In the genomic region with DNA sequence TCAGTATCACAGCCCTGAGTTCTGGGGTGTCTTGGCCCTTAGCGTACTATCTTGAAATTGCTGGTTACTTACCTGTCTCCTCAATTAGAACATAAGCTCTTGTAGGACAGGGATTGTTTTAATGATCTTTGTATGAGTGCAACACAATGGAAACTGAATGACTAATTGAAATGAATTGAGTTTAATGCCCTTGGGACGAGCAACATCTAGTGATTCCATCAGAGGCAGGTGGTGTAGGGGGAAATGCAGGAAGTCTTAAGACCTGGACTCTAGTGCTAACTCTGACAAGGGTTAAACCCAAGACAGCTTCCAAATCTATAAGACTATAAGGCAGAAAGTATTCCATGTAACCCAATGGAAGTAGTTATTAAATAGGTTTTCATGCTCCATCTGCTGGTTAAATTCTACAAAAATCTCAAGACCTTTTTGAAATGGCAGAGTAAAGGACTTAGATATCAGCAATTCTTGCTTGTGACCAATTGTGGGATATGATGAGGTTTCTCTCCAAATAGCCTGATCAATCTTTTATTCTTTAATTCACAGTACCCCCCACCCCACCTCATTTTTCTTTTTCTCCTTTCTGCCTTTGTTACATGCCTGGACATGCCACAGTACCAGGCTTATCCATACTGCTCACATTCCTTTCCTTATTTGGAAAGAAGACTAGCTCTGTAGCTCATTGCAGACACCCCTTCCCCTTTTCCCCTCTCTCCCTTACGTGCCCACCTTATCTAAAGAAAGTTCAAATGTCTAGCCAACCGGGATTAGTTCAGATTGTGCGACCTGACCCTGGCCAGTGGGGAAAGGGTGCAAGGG, we compare ENCODE assay signal across 14 cellular contexts.
DNase-seq lines count a peak whose midpoint lies in the region; ATAC-seq and TF ChIP-seq lines count a peak whose summit lies in the region.
"Had no signal": no experiment of that assay in that cellular context is flagged by ENCODE, and none has a peak within 500 bp of the region (broad histone marks: within the 10 kb centered on the region; RNA-seq: fewer than 3 reads in every experiment).

No MANE protein-coding gene starts in this region.

- peaks cover 24% of the 10 kb centered on the region for H3K9me2 ChIP-seq in GM23338 (ENCODE audit: insufficient read depth)

- peak overlapping the region; percentile 97 for H4K91ac ChIP-seq in trophoblast cell (ENCODE audit: low read depth, low read length)

- H3K23ac ChIP-seq in trophoblast cell (ENCODE audit: low read length) = no peak overlapping the region

- no peak overlapping the region for H3K4me3 Mint-ChIP-seq in GM23338
- H3K4me3 Mint-ChIP-seq: activated naive CD8-positive, alpha-beta T cell treated with anti-CD3 and anti-CD28 coated beads, Interleukin-2, amount 50 U/mL, for 24 hours; T-cell had no signal

- peak overlapping the region; percentile 79 for H2AK5ac ChIP-seq in trophoblast cell (ENCODE audit: low read length)

- H3K79me2 ChIP-seq in GM23338 (replicated peaks; ENCODE audit: insufficient read depth) (no peaks in the 10 kb centered on the region), trophoblast cell (ENCODE audit: control insufficient read depth, insufficient read depth, low read length, poor library complexity) (peaks cover 3% of the 10 kb centered on the region)

- H4K20me1 ChIP-seq in GM23338 (replicated peaks; ENCODE audit: insufficient read depth) = no peaks in the 10 kb centered on the region

- H3K36me3 ChIP-seq in GM23338 (ENCODE audit: insufficient read depth) (no peaks in the 10 kb centered on the region), trophoblast cell (ENCODE audit: control insufficient read depth in 1 of 2, insufficient read depth in 2 of 2, low read length in 2 of 2) (peaks cover 0 to 5% of the 10 kb centered on the region in 2 experiments), tibial artery (no peaks in the 10 kb centered on the region)
- H3K36me3 ChIP-seq: pancreas, transverse colon had no signal

- peak overlapping the region; percentile 93 for H3K14ac ChIP-seq in trophoblast cell (ENCODE audit: low read length)

- DNase-seq in GM23338 (ENCODE audit: low spot score) (peak; percentile 6), RPMI7951 (ENCODE audit: low read depth) (peak; percentile 66), fibroblast of gingiva (ENCODE audit: low read depth) (peak; percentile 34), trophoblast cell (peak in 1 of 2 donors; percentile 36), NCI-H510A treated with DMSO at 0.1 percent for 48 hours (lab: John Stamatoyannopoulos, UW) (no peak), tibial artery (no peak)
- DNase-seq: activated naive CD8-positive, alpha-beta T cell treated with anti-CD3 and anti-CD28 coated beads, Interleukin-2, amount 50 U/mL, for 24 hours; left cardiac atrium; MM.1S; NCI-H526 treated with DMSO at 0.1 percent for 48 hours; pancreas; T-cell; transverse colon had no signal

- no peak overlapping the region for H3K4me2 ChIP-seq in GM23338
- no peak overlapping the region for H3K4me2 ChIP-seq in trophoblast cell (ENCODE audit: low read length)

- intact Hi-C loops in tibial artery (cut with DNase I; ENCODE audit: low total_unique reads) = no loop called here

- peaks cover 10% of the 10 kb centered on the region; the same call in 2 of the 3 replicates for H3K9me3 Mint-ChIP-seq in GM23338
- H3K9me3 Mint-ChIP-seq: activated naive CD8-positive, alpha-beta T cell treated with anti-CD3 and anti-CD28 coated beads, Interleukin-2, amount 50 U/mL, for 24 hours; T-cell had no signal

- H2BK5ac ChIP-seq in trophoblast cell (ENCODE audit: low read depth, low read length, poor library complexity) = peak overlapping the region; percentile 84

- ATAC-seq in GM23338 (peak; percentile 22; the same call in 1 of the 3 replicates), HG02885 (IDR thresholded peaks at IDR 0.05; ENCODE audit: poor library complexity, unreplicated experiment) (no peak)
- ATAC-seq: left cardiac atrium, pancreas, T-cell had no signal

- H3K4me1 Mint-ChIP-seq in GM23338 = peaks cover 8% of the 10 kb centered on the region
- H3K4me1 Mint-ChIP-seq: activated naive CD8-positive, alpha-beta T cell treated with anti-CD3 and anti-CD28 coated beads, Interleukin-2, amount 50 U/mL, for 24 hours; T-cell had no signal

- peak overlapping the region; percentile 93 for H3K4ac ChIP-seq in trophoblast cell (ENCODE audit: low read depth, low read length)

- peak overlapping the region; percentile 54; the same call in 1 of the 2 replicates for H3K27ac Mint-ChIP-seq in GM23338
- H3K27ac Mint-ChIP-seq: activated naive CD8-positive, alpha-beta T cell treated with anti-CD3 and anti-CD28 coated beads, Interleukin-2, amount 50 U/mL, for 24 hours; T-cell had no signal

- peak overlapping the region; percentile 91 for H3K18ac ChIP-seq in trophoblast cell (ENCODE audit: low read length)

- peak overlapping the region; percentile 8 for H4K12ac ChIP-seq in trophoblast cell (ENCODE audit: low read depth, low read length)

- H3F3A ChIP-seq in GM23338 (replicated peaks; ENCODE audit: low read depth) = no peaks in the 10 kb centered on the region

- H3K27ac ChIP-seq in GM23338 (ENCODE audit: low read depth) = 0 out of 2 replicates have a peak overlapping the region, but pooled peaks have one; percentile 28
- no peak overlapping the region for H3K27ac ChIP-seq in trophoblast cell (ENCODE audit: low read depth, low read length)
- H3K27ac ChIP-seq in tibial artery = no peak overlapping the region
- H3K27ac ChIP-seq: pancreas, transverse colon had no signal

- peaks cover 18% of the 10 kb centered on the region for H3K79me1 ChIP-seq in trophoblast cell (ENCODE audit: low read length)

- no peaks in the 10 kb centered on the region for H3K27me3 ChIP-seq in GM23338 (ENCODE audit: insufficient read depth)
- no peaks in the 10 kb centered on the region for H3K27me3 ChIP-seq in trophoblast cell (ENCODE audit: insufficient read depth, low read length)
- H3K27me3 ChIP-seq in tibial artery = no peaks in the 10 kb centered on the region
- H3K27me3 ChIP-seq: pancreas, transverse colon had no signal

- H3K4me1 ChIP-seq in GM23338 (ENCODE audit: insufficient read depth) (no peaks in the 10 kb centered on the region), trophoblast cell (ENCODE audit: control insufficient read depth in 1 of 2, insufficient read depth in 2 of 2, low read length in 2 of 2) (peaks cover 0 to 2% of the 10 kb centered on the region in 2 experiments), tibial artery (no peaks in the 10 kb centered on the region)
- H3K4me1 ChIP-seq: pancreas, transverse colon had no signal

- H2AFZ ChIP-seq in GM23338 (peak overlapping the region; percentile 76), trophoblast cell (ENCODE audit: insufficient read depth, low read length, poor library complexity) (no peak overlapping the region)

- H4K8ac ChIP-seq in trophoblast cell (ENCODE audit: low read depth, low read length) = peak overlapping the region; percentile 77

- no peak overlapping the region for H3K9ac ChIP-seq in trophoblast cell (ENCODE audit: low read length)

- peaks cover 3% of the 10 kb centered on the region for H3K9me3 ChIP-seq in trophoblast cell (ENCODE audit: insufficient read depth, low read depth, low read length)
- no peaks in the 10 kb centered on the region for H3K9me3 ChIP-seq in tibial artery
- H3K9me3 ChIP-seq: pancreas, transverse colon had no signal

- TF ChIP-seq CTCF in GM23338 (conservative IDR thresholded peaks at IDR 0.05; ENCODE audit: low read depth in 2 of 2) = no peak; a peak in 1 of 4 replicates
- TF ChIP-seq CTCF in tibial artery (IDR thresholded peaks at IDR 0.05) = no peak

- peaks cover 6% of the 10 kb centered on the region for H3K27me3 Mint-ChIP-seq in GM23338 (ENCODE audit: insufficient read depth, low read depth, poor library complexity)
- H3K27me3 Mint-ChIP-seq: activated naive CD8-positive, alpha-beta T cell treated with anti-CD3 and anti-CD28 coated beads, Interleukin-2, amount 50 U/mL, for 24 hours had no signal

- peaks cover 8% of the 10 kb centered on the region for H3K36me3 Mint-ChIP-seq in GM23338 (ENCODE audit: low read depth)
- H3K36me3 Mint-ChIP-seq: T-cell had no signal

- peak overlapping the region; percentile 100 for H2BK12ac ChIP-seq in trophoblast cell (ENCODE audit: low read length)

- no peak overlapping the region for H3K4me3 ChIP-seq in GM23338
- H3K4me3 ChIP-seq in trophoblast cell (ENCODE audit: low read depth, low read length) = no peak overlapping the region
- H3K4me3 ChIP-seq in tibial artery = no peak overlapping the region
- H3K4me3 ChIP-seq: pancreas, transverse colon had no signal

- H2BK120ac ChIP-seq in trophoblast cell (ENCODE audit: insufficient read depth, low read length, poor library complexity) = peak overlapping the region; percentile 99

- no CpG with 5 or more reads among the region's 5 CpGs for WGBS in trophoblast cell (ENCODE audit: extremely low coverage, insufficient coverage, insufficient read length)

TF ChIP-seq in GM23338, 12 proteins besides CTCF, POLR2A, EP300 and RAD21 (continues in another document):
- TF ChIP-seq, protein P1, sequence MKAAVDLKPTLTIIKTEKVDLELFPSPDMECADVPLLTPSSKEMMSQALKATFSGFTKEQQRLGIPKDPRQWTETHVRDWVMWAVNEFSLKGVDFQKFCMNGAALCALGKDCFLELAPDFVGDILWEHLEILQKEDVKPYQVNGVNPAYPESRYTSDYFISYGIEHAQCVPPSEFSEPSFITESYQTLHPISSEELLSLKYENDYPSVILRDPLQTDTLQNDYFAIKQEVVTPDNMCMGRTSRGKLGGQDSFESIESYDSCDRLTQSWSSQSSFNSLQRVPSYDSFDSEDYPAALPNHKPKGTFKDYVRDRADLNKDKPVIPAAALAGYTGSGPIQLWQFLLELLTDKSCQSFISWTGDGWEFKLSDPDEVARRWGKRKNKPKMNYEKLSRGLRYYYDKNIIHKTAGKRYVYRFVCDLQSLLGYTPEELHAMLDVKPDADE (IDR thresholded peaks at IDR 0.05) = no peak
- TF ChIP-seq EZH2phosphoT487 (IDR thresholded peaks at IDR 0.05; ENCODE audit: unreplicated experiment) = no peak
- no peak for TF ChIP-seq CREB1 (CRISPR knock-in tag; IDR thresholded peaks at IDR 0.05; ENCODE audit: low read depth)
- no peak for TF ChIP-seq NANOG (IDR thresholded peaks at IDR 0.05; ENCODE audit: borderline replicate concordance)
- no peak for TF ChIP-seq STAT1 (IDR thresholded peaks at IDR 0.05; ENCODE audit: unreplicated experiment)
- no peak for TF ChIP-seq JUNB (IDR thresholded peaks at IDR 0.05; ENCODE audit: unreplicated experiment)
- no peak for TF ChIP-seq EZH2 (IDR thresholded peaks at IDR 0.05; ENCODE audit: low read depth, unreplicated experiment)

Comparison
In these comparisons a context has a peak if more than half of its experiments do, and no peak if none do; other contexts are left out.
1. DNase-seq: peak in GM23338 (single experiment), RPMI7951 (single experiment) and fibroblast of gingiva (single experiment); none in NCI-H510A treated with DMSO at 0.1 percent for 48 hours (single experiment) and tibial artery (0 of 2).